In the genomic region with DNA sequence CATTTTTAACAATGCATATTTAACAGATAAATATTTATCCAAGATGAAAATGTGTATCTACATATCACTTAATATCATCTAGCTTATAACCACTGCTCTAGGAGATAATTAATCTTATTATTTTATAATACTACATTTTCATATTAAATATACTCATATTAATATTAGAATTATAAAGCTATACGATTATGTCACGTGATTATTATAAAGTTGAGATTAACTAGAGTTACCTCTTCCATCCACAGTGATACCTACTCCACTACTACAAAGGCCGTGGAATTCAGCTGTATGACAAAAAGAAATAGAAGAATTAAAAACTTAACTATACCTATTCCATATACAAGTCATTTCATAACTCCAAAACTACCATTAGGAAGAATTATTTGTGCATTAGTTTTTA, we compare ENCODE assay signal across 18 cellular contexts.
A peak's percentile ranks its signal among the peaks of the same experiment; 100 is the strongest.
DNase-seq lines count a peak whose midpoint lies in the region; ATAC-seq, FAIRE-seq and TF ChIP-seq lines count a peak whose summit lies in the region.
"Had no signal": no experiment of that assay in that cellular context is flagged by ENCODE, and none has a peak within 500 bp of the region (broad histone marks: within the 10 kb centered on the region; RNA-seq: fewer than 3 reads in every experiment).

No MANE protein-coding gene starts in this region.

- FAIRE-seq in A204.1 (lab: Jason Lieb, UNC) (peak; percentile 72), GM12878 (lab: Jason Lieb, UNC) (no peak), endometrium (lab: Jason Lieb, UNC) (peak; percentile 29)
- FAIRE-seq: GM12892, H54 had no signal

- POLR2A ChIA-PET in GM12878 (lab: Charles Lee) = no interaction called here

- H3K27ac ChIP-seq in GM12878 (ENCODE audit: control insufficient read depth, insufficient read depth) = no peak overlapping the region
- H3K27ac ChIP-seq: BLaER1, C4-2B had no signal

- no peaks in the 10 kb centered on the region for H3K4me1 ChIP-seq in GM12878 (ENCODE audit: control insufficient read depth, insufficient read depth, low read length)
- H3K4me1 ChIP-seq: BLaER1 had no signal

- SMC1A ChIA-PET in GM12878 (lab: Charles Lee; ENCODE audit: uncharacterized antibody, unreplicated experiment) = no interaction called here

- no peak overlapping the region for H3K4me3 Mint-ChIP-seq in HFFc6
- H3K4me3 Mint-ChIP-seq: B cell; CD4-positive, alpha-beta T cell; CD8-positive, alpha-beta memory T cell had no signal

- H3K4me1 Mint-ChIP-seq in HFFc6 (ENCODE audit: low read depth) = no peaks in the 10 kb centered on the region
- H3K4me1 Mint-ChIP-seq: B cell; CD8-positive, alpha-beta memory T cell had no signal

- H3K36me3 Mint-ChIP-seq in HFFc6 (ENCODE audit: low read depth) = peaks cover 23% of the 10 kb centered on the region
- H3K36me3 Mint-ChIP-seq: CD8-positive, alpha-beta memory T cell had no signal

- H3K9me3 ChIP-seq in GM12878 (replicated peaks; ENCODE audit: control insufficient read depth, insufficient read depth, low read length) = no peaks in the 10 kb centered on the region
- H3K9me3 ChIP-seq: BLaER1 had no signal

- no peaks in the 10 kb centered on the region for H3K27me3 ChIP-seq in GM12878 (replicated peaks in 1 of 2; ENCODE audit: control insufficient read depth in 2 of 2, insufficient read depth in 2 of 2, low read length in 1 of 2)
- H3K27me3 ChIP-seq: BLaER1 had no signal

- H4K20me1 ChIP-seq in GM12878 (ENCODE audit: control insufficient read depth, insufficient read depth) = no peaks in the 10 kb centered on the region
- H4K20me1 ChIP-seq: BLaER1 had no signal

- H3K36me3 ChIP-seq in GM12878 (ENCODE audit: control insufficient read depth in 2 of 2, insufficient read depth in 2 of 2, low read length in 1 of 2) = no peaks in the 10 kb centered on the region
- H3K36me3 ChIP-seq: BLaER1 had no signal

- TF ChIP-seq CTCF in GM12878 (IDR thresholded peaks at IDR 0.05 in 2 of 3, conservative IDR thresholded peaks at IDR 0.05 in 1 of 3; ENCODE audit: control insufficient read depth in 2 of 3, extremely low read depth in 1 of 3, insufficient read depth in 1 of 3, low read depth in 3 of 3, low read length in 3 of 3) = no peak
- no peak for TF ChIP-seq CTCF in HFFc6 (IDR thresholded peaks at IDR 0.05)
- no peak for TF ChIP-seq CTCF in lower leg skin (IDR thresholded peaks at IDR 0.05)

- TF ChIP-seq RAD21 in GM12878 (IDR thresholded peaks at IDR 0.05; ENCODE audit: insufficient read depth, low read depth, low read length) = no peak

- no peak for TF ChIP-seq EP300 in GM12878 (IDR thresholded peaks at IDR 0.05; ENCODE audit: borderline replicate concordance in 1 of 2, control insufficient read depth in 1 of 2, low read depth in 2 of 2, low read length in 2 of 2)

- intact Hi-C loops in GM12878 (cut with micrococcal nuclease; ENCODE audit: unreplicated experiment) = no loop called here
- intact Hi-C loops in lower leg skin (cut with DNase I; ENCODE audit: low total_unique reads) = no loop called here

- H3K27me3 Mint-ChIP-seq in HFFc6 (ENCODE audit: insufficient read depth) = no peaks in the 10 kb centered on the region
- H3K27me3 Mint-ChIP-seq: B cell; CD4-positive, alpha-beta T cell; CD8-positive, alpha-beta memory T cell had no signal

- no peak overlapping the region for H3K4me2 ChIP-seq in GM12878 (ENCODE audit: control insufficient read depth, insufficient read depth)
- H3K4me2 ChIP-seq: BLaER1 had no signal

- no peak for ATAC-seq in GM12878

- TF ChIP-seq POLR2A in GM12878 (IDR thresholded peaks at IDR 0.05; ENCODE audit: low read depth, low read length) (no peak), lower leg skin (IDR thresholded peaks at IDR 0.05) (no peak)

- RAD21 ChIA-PET in GM12878 (lab: Charles Lee; ENCODE audit: unreplicated experiment) = no interaction called here

- no TSS peak for BruUV-seq in GM12878 (replicated peaks; lab: Mats Ljungman, UMichigan)

- no peaks in the 10 kb centered on the region for H3K9me3 Mint-ChIP-seq in HFFc6
- H3K9me3 Mint-ChIP-seq: CD4-positive, alpha-beta T cell; CD8-positive, alpha-beta memory T cell had no signal

- H3K4me3 ChIP-seq in GM12878 (no peak overlapping the region), lower leg skin (ENCODE audit: low read depth, poor library complexity, severe bottlenecking) (no peak overlapping the region)
- H3K4me3 ChIP-seq: BLaER1 had no signal

- H3K79me2 ChIP-seq in GM12878 (ENCODE audit: control insufficient read depth, insufficient read depth, low read length) = no peaks in the 10 kb centered on the region

- in situ Hi-C loops in GM12878 (cut with MboI) = no loop called here

- WGBS in GM12878 (ENCODE audit: insufficient coverage, insufficient replicate concordance, low lambda C conversion rate, missing lambda C conversion rate) = 7% methylated on average over 3 of the region's 3 CpGs
- WGBS in lower leg skin, 2 donors = 92 to 95% methylated on average over 3 of the region's 3 CpGs

- no peak for DNase-seq in GM12878 (ENCODE audit: low read depth, low spot score)
- no peak for DNase-seq in CD1c-positive myeloid dendritic cell (ENCODE audit: extremely low spot score)
- no peak for DNase-seq in HFFc6
- DNase-seq in lower leg skin (ENCODE audit: low spot score in 2 of 2) = no peak
- DNase-seq: CD4-positive, alpha-beta T cell; CD8-positive, alpha-beta memory T cell; DMS53; DMS79 treated with DMSO at 0.1 percent for 48 hours; GF-D8; GOT3; HCEC 1CT had no signal

- CTCF ChIA-PET in GM12878 (lab: Yijun Ruan, JAX) = interaction anchor here (1.1 kb wide), 1 partner anchor 10 kb away, joined by 3 read pairs; no protein-coding TSS in a partner anchor

- H3K27ac Mint-ChIP-seq in HFFc6 = no peak overlapping the region
- H3K27ac Mint-ChIP-seq: B cell; CD4-positive, alpha-beta T cell; CD8-positive, alpha-beta memory T cell had no signal

- no peak overlapping the region for H2AFZ ChIP-seq in GM12878 (ENCODE audit: control insufficient read depth, low read depth, low read length)

- H3K9ac ChIP-seq in GM12878 (ENCODE audit: control insufficient read depth, insufficient read depth, low read length) = no peak overlapping the region
- H3K9ac ChIP-seq: BLaER1 had no signal

TF ChIP-seq in GM12878, 131 proteins besides CTCF, POLR2A, EP300 and RAD21:
- TF ChIP-seq NRF1 (conservative IDR thresholded peaks at IDR 0.05; ENCODE audit: low read depth, low read length) (no peak), RAD51 (IDR thresholded peaks at IDR 0.05) (peak; percentile 52; the same call in 1 of the 2 replicates)
